ENCODE assay signal across 10 cellular contexts in the genomic region with DNA sequence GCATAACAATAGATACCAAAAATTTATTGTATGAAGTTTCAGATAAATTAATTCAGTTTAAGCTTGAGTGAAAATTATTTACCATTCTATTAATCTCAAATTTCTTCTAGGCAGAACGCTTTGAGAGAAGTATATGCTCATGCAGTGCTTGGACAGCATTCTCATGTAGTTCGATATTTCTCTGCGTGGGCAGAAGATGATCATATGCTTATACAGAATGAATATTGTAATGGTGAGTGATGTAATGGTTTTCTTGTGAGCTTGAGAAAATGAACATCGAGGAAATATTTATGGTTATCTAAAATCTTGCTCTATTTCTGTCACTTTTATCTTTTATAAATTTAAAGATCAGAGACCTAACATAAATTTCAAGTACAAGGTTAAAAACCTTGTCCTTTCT. TPM values are rescaled to one million over a fixed set of nuclear protein-coding genes. Genes with fewer than 3 reads are reported as not detected.
DNase-seq lines count a peak whose midpoint lies in the region; ATAC-seq and TF ChIP-seq lines count a peak whose summit lies in the region.
"Had no signal": no experiment of that assay in that cellular context is flagged by ENCODE, and none has a peak within 500 bp of the region (broad histone marks: within the 10 kb centered on the region; RNA-seq: fewer than 3 reads in every experiment).

No MANE protein-coding gene starts in this region.

- CTCF ChIA-PET in AG04449 (lab: Yijun Ruan, JAX) = interaction anchor here (0.8 to 2.5 kb wide), 8 partner anchors 10 to 171 kb away, joined by 3 to 12 read pairs (median 4); no protein-coding TSS in a partner anchor
- CTCF ChIA-PET in MCF 10A (lab: Yijun Ruan, JAX) = interaction anchor here (0.6 to 2.9 kb wide), 9 partner anchors 8 to 726 kb away, joined by 3 to 28 read pairs (median 4); no protein-coding TSS in a partner anchor

- peaks cover 8% of the 10 kb centered on the region for H3K79me1 ChIP-seq in mesendoderm (ENCODE audit: low read length)

- H3K18ac ChIP-seq in mesendoderm (ENCODE audit: low read length) = no peak overlapping the region

- BruUV-seq in MCF 10A (replicated peaks; lab: Mats Ljungman, UMichigan) = no TSS peak

- H3K27me3 Mint-ChIP-seq in MCF 10A (ENCODE audit: insufficient read depth, unreplicated experiment) = no peaks in the 10 kb centered on the region

- H3K27ac ChIP-seq in HUES64 (ENCODE audit: low read depth, low read length) = no peak overlapping the region
- H3K27ac ChIP-seq in mesendoderm (ENCODE audit: low read depth, low read length) = no peak overlapping the region
- no peak overlapping the region for H3K27ac ChIP-seq in adrenal gland

- peak overlapping the region; percentile 54 for H3K56ac ChIP-seq in mesendoderm (ENCODE audit: low read length)

- POLR2A ChIA-PET in AG04449 (lab: Yijun Ruan, JAX) = interaction anchor here (0.6 kb wide), 1 partner anchor 220 kb away, joined by 3 read pairs; no protein-coding TSS in a partner anchor
- POLR2A ChIA-PET in MCF 10A (lab: Yijun Ruan, JAX) = interaction anchor here (0.7 to 8.4 kb wide), 26 partner anchors 12 to 912 kb away, joined by 3 to 214 read pairs (median 4); a partner anchor contains a TSS

- no peak overlapping the region for H2BK5ac ChIP-seq in mesendoderm (ENCODE audit: low read length)

- peak overlapping the region; percentile 99 for H3K27ac Mint-ChIP-seq in MCF 10A (ENCODE audit: low read depth, unreplicated experiment)

- peaks cover 48% of the 10 kb centered on the region for H3K79me2 ChIP-seq in mesendoderm (ENCODE audit: control insufficient read depth, insufficient read depth, low read length)

- TF ChIP-seq POLR2A in adrenal gland (IDR thresholded peaks at IDR 0.05) = no peak

- peak overlapping the region; percentile 79 for H3K4me3 Mint-ChIP-seq in MCF 10A (ENCODE audit: unreplicated experiment)

- no peak overlapping the region for H4K5ac ChIP-seq in mesendoderm (ENCODE audit: low read length)

- 86% methylated on average over 3 of the region's 4 CpGs for WGBS in HUES64
- 100% methylated on average over 1 of the region's 4 CpGs for WGBS in mesendoderm (ENCODE audit: extremely low coverage, insufficient coverage, low lambda C conversion rate)
- 63 to 70% (median 67%) methylated on average over 4 of the region's 4 CpGs for WGBS in adrenal gland, 4 donors

- H3K9me3 Mint-ChIP-seq in MCF 10A (ENCODE audit: unreplicated experiment) = no peaks in the 10 kb centered on the region

- no peak overlapping the region for H2BK15ac ChIP-seq in mesendoderm (replicated peaks; ENCODE audit: low read depth)

- H3K23ac ChIP-seq in mesendoderm (ENCODE audit: low read length) = no peak overlapping the region

- H2BK120ac ChIP-seq in mesendoderm (ENCODE audit: low read depth, low read length) = no peak overlapping the region

- H3K9ac ChIP-seq in HUES64 (ENCODE audit: low read depth, low read length) (peak overlapping the region; percentile 96; the same call in 1 of the 2 replicates), mesendoderm (ENCODE audit: low read length) (no peak overlapping the region)

- no peak overlapping the region for H3K4me2 ChIP-seq in mesendoderm (ENCODE audit: low read length)

- intact Hi-C loops in MCF 10A (cut with micrococcal nuclease) = loop anchor here (1.0 kb wide), 1 partner anchor 36 kb away; no protein-coding TSS in a partner anchor
- intact Hi-C loops in adrenal gland (cut with DNase I) = loop anchor here in 1 of 2 donors (10.0 kb wide), 1 partner anchor 52 kb away; no protein-coding TSS in a partner anchor

- peaks cover 6% of the 10 kb centered on the region for H3K4me1 Mint-ChIP-seq in MCF 10A (ENCODE audit: insufficient read depth, unreplicated experiment)

- H2AK5ac ChIP-seq in mesendoderm (ENCODE audit: low read length) = no peak overlapping the region

- H3K9me3 ChIP-seq in HUES64 (ENCODE audit: insufficient read depth, low read depth, low read length) (no peaks in the 10 kb centered on the region), adrenal gland (replicated peaks in 1 of 3) (no peaks in the 10 kb centered on the region)

- H3K36me3 ChIP-seq in HUES64 (ENCODE audit: insufficient read depth, low read length) = peaks cover 66% of the 10 kb centered on the region
- H3K36me3 ChIP-seq in mesendoderm (ENCODE audit: control insufficient read depth, insufficient read depth, low read length) = peaks cover 9% of the 10 kb centered on the region
- peaks cover 0 to 4% of the 10 kb centered on the region in 2 donors for H3K36me3 ChIP-seq in adrenal gland (replicated peaks in 1 of 2)

- no peak for ATAC-seq in GM18511 (IDR thresholded peaks at IDR 0.05; ENCODE audit: unreplicated experiment)

- H3K27me3 ChIP-seq in HUES64 (ENCODE audit: insufficient read depth, low read length) (no peaks in the 10 kb centered on the region), mesendoderm (ENCODE audit: insufficient read depth, low read length, poor library complexity) (no peaks in the 10 kb centered on the region), adrenal gland (no peaks in the 10 kb centered on the region)

- H3K36me3 Mint-ChIP-seq in MCF 10A (ENCODE audit: insufficient read depth, unreplicated experiment) = peaks cover 72% of the 10 kb centered on the region

- H3K4ac ChIP-seq in mesendoderm (ENCODE audit: low read depth, low read length) = no peak overlapping the region

- peaks cover 26% of the 10 kb centered on the region for H3K4me1 ChIP-seq in HUES64 (ENCODE audit: insufficient read depth, low read length)
- H3K4me1 ChIP-seq in mesendoderm (ENCODE audit: control insufficient read depth, low read depth, low read length) = peaks cover 4% of the 10 kb centered on the region
- H3K4me1 ChIP-seq in adrenal gland (replicated peaks in 1 of 2) = peaks cover 0 to 25% of the 10 kb centered on the region in 2 donors

- TF ChIP-seq CTCF in AG04449 (IDR thresholded peaks at IDR 0.05; ENCODE audit: insufficient read depth, low read length, missing control alignments) (no peak), MCF 10A (IDR thresholded peaks at IDR 0.05; ENCODE audit: unreplicated experiment) (no peak), adrenal gland (IDR thresholded peaks at IDR 0.05) (no peak)

- H3K4me3 ChIP-seq in AG04449 (ENCODE audit: low read depth, low read length) (peak overlapping the region; percentile 81), HUES64 (ENCODE audit: low read length) (peak overlapping the region; percentile 83), mesendoderm (ENCODE audit: low read length) (no peak overlapping the region), adrenal gland (peak overlapping the region in 1 of 4 donors; percentile 92)

- no peak overlapping the region for H4K8ac ChIP-seq in mesendoderm (ENCODE audit: low read depth, low read length)

- DNase-seq in AG04449 (ENCODE audit: low read depth, low spot score) (no peak), MCF 10A (ENCODE audit: unreplicated experiment) (peak; percentile 48), mesendoderm (no peak), NCI-H1048 (lab: John Stamatoyannopoulos, UW) (no peak), amniotic stem cell (lab: John Stamatoyannopoulos, UW) (no peak), adrenal gland (no peak)
- DNase-seq: activated CD8-positive, alpha-beta memory T cell treated with anti-CD3 and anti-CD28 coated beads, Interleukin-2, amount 50 U/mL, for 48 hours; GF-D8 had no signal

RNA-seq across cellular contexts. Expression of a gene that starts 3.6 kb away (rescaled TPM):
- polyA plus RNA-seq in HUES64 (2013, experiment 1 of 2) = 63.0 TPM
- 64.2 TPM for polyA plus RNA-seq in HUES64 (2013, experiment 2 of 2)
- total RNA-seq in MCF 10A (2022) = 28.7 and 34.5 TPM in 2 replicates
- polyA plus RNA-seq in mesendoderm (2013, experiment 1 of 2) = 59.6 TPM
- 65.2 TPM for polyA plus RNA-seq in mesendoderm (2013, experiment 2 of 2)
- 10 to 100 TPM in 4 of 8 donors, 1 to 10 TPM in 4; 3.3 to 11.3 (median 9.0) TPM for total RNA-seq in adrenal gland
- 10 to 100 TPM in 1 of 3 donors, 1 to 10 TPM in 2; 4.7 to 10.3 (median 4.7) TPM for polyA plus RNA-seq in adrenal gland
